Comparison of ENCODE assay signal across 1 cellular context in genomic region chr4:37729649-37730004, GRCh38.
TF ChIP-seq lines count a peak whose summit lies in the region.

No MANE protein-coding gene starts in this region.

TF ChIP-seq in HepG2, 621 proteins besides CTCF, POLR2A, EP300 and RAD21:
- peak; percentile 66; the same call in 1 of the 2 replicates for TF ChIP-seq ZNF501 (CRISPR knock-in tag; IDR thresholded peaks at IDR 0.05)
- TF ChIP-seq ZFX (CRISPR knock-in tag; IDR thresholded peaks at IDR 0.05; ENCODE audit: low read depth) = peak; percentile 67; the same call in 1 of the 2 replicates
- TF ChIP-seq ZHX1 (CRISPR knock-in tag; IDR thresholded peaks at IDR 0.05; ENCODE audit: low read depth) = 0 out of 2 replicates have a peak, but pooled peaks have one; percentile 4
- no peak for TF ChIP-seq FOXP1 (IDR thresholded peaks at IDR 0.05)
- no peak for TF ChIP-seq FOXP1 (CRISPR knock-in tag; IDR thresholded peaks at IDR 0.05)
- TF ChIP-seq, protein P1, sequence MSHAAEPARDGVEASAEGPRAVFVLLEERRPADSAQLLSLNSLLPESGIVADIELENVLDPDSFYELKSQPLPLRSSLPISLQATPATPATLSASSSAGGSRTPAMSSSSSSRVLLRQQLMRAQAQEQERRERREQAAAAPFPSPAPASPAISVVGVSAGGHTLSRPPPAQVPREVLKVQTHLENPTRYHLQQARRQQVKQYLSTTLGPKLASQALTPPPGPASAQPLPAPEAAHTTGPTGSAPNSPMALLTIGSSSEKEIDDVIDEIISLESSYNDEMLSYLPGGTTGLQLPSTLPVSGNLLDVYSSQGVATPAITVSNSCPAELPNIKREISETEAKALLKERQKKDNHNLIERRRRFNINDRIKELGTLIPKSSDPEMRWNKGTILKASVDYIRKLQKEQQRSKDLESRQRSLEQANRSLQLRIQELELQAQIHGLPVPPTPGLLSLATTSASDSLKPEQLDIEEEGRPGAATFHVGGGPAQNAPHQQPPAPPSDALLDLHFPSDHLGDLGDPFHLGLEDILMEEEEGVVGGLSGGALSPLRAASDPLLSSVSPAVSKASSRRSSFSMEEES (CRISPR knock-in tag; IDR thresholded peaks at IDR 0.05) = no peak
